ENCODE assay signal across 9 cellular contexts in genomic region chr16:89557230-89557935, GRCh38. TPM values are rescaled to one million over a fixed set of nuclear protein-coding genes. Genes with fewer than 3 reads are reported as not detected.
A peak's percentile ranks its signal among the peaks of the same experiment; 100 is the strongest.
DNase-seq lines count a peak whose midpoint lies in the region; ATAC-seq and TF ChIP-seq lines count a peak whose summit lies in the region.
"Had no signal": no experiment of that assay in that cellular context is flagged by ENCODE, and none has a peak within 500 bp of the region (broad histone marks: within the 10 kb centered on the region; RNA-seq: fewer than 3 reads in every experiment).

No MANE protein-coding gene starts in this region.

- H3K4me3 Mint-ChIP-seq in HFFc6, result peak overlapping the region; percentile 49; the same call in 1 of the 2 replicates
- H3K4me3 Mint-ChIP-seq: dendritic cell treated with granulocyte-macrophage colony-stimulating factor and Interleukin-4, amounts not matched to agents 40 ng/mL and 50 ng/mL, for 4 days had no signal

- TF ChIP-seq POLR2A in heart left ventricle (IDR thresholded peaks at IDR 0.05) (no peak), uterus (IDR thresholded peaks at IDR 0.05) (no peak)

- H3K9me3 ChIP-seq in SU-DHL-6 (ENCODE audit: insufficient read depth, low read length) (no peaks in the 10 kb centered on the region), heart left ventricle (no peaks in the 10 kb centered on the region), psoas muscle (no peaks in the 10 kb centered on the region), uterus (no peaks in the 10 kb centered on the region)

- peak overlapping the region; percentile 76 for H3K27ac Mint-ChIP-seq in HFFc6
- H3K27ac Mint-ChIP-seq: dendritic cell treated with granulocyte-macrophage colony-stimulating factor and Interleukin-4, amounts not matched to agents 40 ng/mL and 50 ng/mL, for 4 days had no signal

- H3K27ac ChIP-seq in SU-DHL-6 (ENCODE audit: low read depth, low read length) (no peak overlapping the region), heart left ventricle (peak overlapping the region in 1 of 12 donors; percentile 27), psoas muscle (peak overlapping the region; percentile 96), uterus (no peak overlapping the region)

- DNase-seq in COLO829 (ENCODE audit: low spot score) (peak; percentile 66), HFFc6 (peak; percentile 48), heart left ventricle (peak; percentile 69 to 90 (median 82)), psoas muscle (peak; percentile 85 to 92), uterus (peak; percentile 58 to 72), NCI-H2029 (lab: John Stamatoyannopoulos, UW) (no peak)
- DNase-seq in activated naive CD8-positive, alpha-beta T cell treated with anti-CD3 and anti-CD28 coated beads, Interleukin-2, amount 50 U/mL, for 16 hours (ENCODE audit: low read depth, low spot score), result peak; percentile 71

- H3K4me3 ChIP-seq in SU-DHL-6 (ENCODE audit: insufficient read depth, low read length, poor library complexity, severe bottlenecking) (no peak overlapping the region), heart left ventricle (no peak overlapping the region), psoas muscle (no peak overlapping the region), uterus (no peak overlapping the region)

- no peak overlapping the region for H2AFZ ChIP-seq in SU-DHL-6 (ENCODE audit: low read depth, low read length, severe bottlenecking)

- no peak overlapping the region for H3K4me2 ChIP-seq in SU-DHL-6 (ENCODE audit: low read depth, low read length, poor library complexity, severe bottlenecking)

- H3K36me3 Mint-ChIP-seq in HFFc6 (ENCODE audit: low read depth), result peaks cover 43% of the 10 kb centered on the region

- H3K4me1 ChIP-seq in heart left ventricle (peaks cover 8 to 32% (median 18%) of the 10 kb centered on the region in 12 donors), psoas muscle (peaks cover 21% of the 10 kb centered on the region), uterus (peaks cover 0 to 4% of the 10 kb centered on the region in 2 donors)

- H3K79me2 ChIP-seq in SU-DHL-6 (ENCODE audit: insufficient read depth, low read length), result peaks cover 19% of the 10 kb centered on the region

- no peak overlapping the region for H3K9ac ChIP-seq in SU-DHL-6 (ENCODE audit: low read length)

- H3K27me3 Mint-ChIP-seq in HFFc6 (ENCODE audit: insufficient read depth), result peaks cover 17% of the 10 kb centered on the region
- H3K27me3 Mint-ChIP-seq: dendritic cell treated with granulocyte-macrophage colony-stimulating factor and Interleukin-4, amounts not matched to agents 40 ng/mL and 50 ng/mL, for 4 days had no signal

- intact Hi-C loops in heart left ventricle (cut with DNase I) (loop anchor here in 6 of 10 donors (2.0 to 5.0 kb wide), 4 partner anchors 35 to 227 kb away; partner anchors contain the start of gene SPATA2L (in 1 of the 6)), psoas muscle (cut with DNase I) (loop anchor here (5.0 kb wide), 1 partner anchor 225 kb away; no protein-coding TSS in a partner anchor), uterus (cut with DNase I; ENCODE audit: low total_unique reads) (no loop called here)

- peak in 3 of 4 donors; percentile 38 to 44 (median 44) for ATAC-seq in heart left ventricle
- ATAC-seq in psoas muscle, result peak; percentile 36 to 40 (median 39)

- H3K36me3 ChIP-seq in SU-DHL-6 (ENCODE audit: low read length) (peaks cover 14% of the 10 kb centered on the region), heart left ventricle (peaks cover 0 to 67% (median 60%) of the 10 kb centered on the region in 9 donors), psoas muscle (ENCODE audit: insufficient read depth in 1 of 2, low read depth in 1 of 2) (peaks cover 3 to 68% of the 10 kb centered on the region in 2 donors), uterus (no peaks in the 10 kb centered on the region)

- H3K27me3 ChIP-seq in SU-DHL-6 (ENCODE audit: low read length) (no peaks in the 10 kb centered on the region), heart left ventricle (no peaks in the 10 kb centered on the region), psoas muscle (ENCODE audit: insufficient read depth in 3 of 3, low read length in 2 of 3) (no peaks in the 10 kb centered on the region), uterus (no peaks in the 10 kb centered on the region)

- no peaks in the 10 kb centered on the region for H3K9me2 ChIP-seq in SU-DHL-6 (replicated peaks; ENCODE audit: insufficient read depth, low read length)

- H4K20me1 ChIP-seq in SU-DHL-6 (ENCODE audit: low read depth, low read length), result peaks cover 11% of the 10 kb centered on the region

- peaks cover 18% of the 10 kb centered on the region for H3F3A ChIP-seq in SU-DHL-6 (ENCODE audit: insufficient read depth)

- 33 to 47% (median 36%) methylated on average over 15 to 17 of the region's 17 CpGs for WGBS in heart left ventricle, 4 donors
- WGBS in psoas muscle, 3 donors, result 42 to 50% (median 50%) methylated on average over 17 of the region's 17 CpGs

- TF ChIP-seq CTCF in HFFc6 (IDR thresholded peaks at IDR 0.05) (peak; percentile 85), SU-DHL-6 (IDR thresholded peaks at IDR 0.05; ENCODE audit: insufficient read depth, low read length, poor library complexity, severe bottlenecking) (peak; percentile 62), heart left ventricle (IDR thresholded peaks at IDR 0.05) (peak; percentile 67 to 87 (median 80)), psoas muscle (IDR thresholded peaks at IDR 0.05) (peak; percentile 75), uterus (IDR thresholded peaks at IDR 0.05) (peak; percentile 44 to 60 (median 58))

- H3K4me1 Mint-ChIP-seq in HFFc6 (ENCODE audit: low read depth), result peaks cover 31% of the 10 kb centered on the region

- peaks cover 8% of the 10 kb centered on the region for H3K9me3 Mint-ChIP-seq in HFFc6
- H3K9me3 Mint-ChIP-seq: dendritic cell treated with granulocyte-macrophage colony-stimulating factor and Interleukin-4, amounts not matched to agents 40 ng/mL and 50 ng/mL, for 4 days had no signal

RNA-seq across cellular contexts. Expression of gene RPL13, which starts 3.1 kb away (rescaled TPM):
- 1,000 to 10,000 TPM; 1,572 to 1,808 (median 1,628) TPM for total RNA-seq in HFFc6 (2021; fragmentation: NEBNext Ultra II Directional; extraction: Animal tissue kit (Norgen Biotek cat#: 25700))
- total RNA-seq in heart left ventricle, result 1,000 to 10,000 TPM in 6 of 9 donors, 100 to 1,000 TPM in 3; 701 to 3,315 (median 1,152) TPM
- 1,000 to 10,000 TPM; 2,775 to 5,500 TPM for polyA plus RNA-seq in heart left ventricle
- 1,000 to 10,000 TPM; 1,039 to 1,769 (median 1,553) TPM for total RNA-seq in psoas muscle
- 1,000 to 10,000 TPM; 2,989 to 7,334 (median 5,467) TPM for polyA plus RNA-seq in psoas muscle
- over 10,000 TPM in 1 of 4 donors, 1,000 to 10,000 TPM in 3; 2,633 to 11,472 (median 5,632) TPM for total RNA-seq in uterus

RNA-seq across cellular contexts. Expression of gene CPNE7, which starts 18.2 kb away (rescaled TPM):
- total RNA-seq in HFFc6 (2021; fragmentation: NEBNext Ultra II Directional; extraction: Animal tissue kit (Norgen Biotek cat#: 25700)), result 10 to 100 TPM; 17.6 to 22.2 (median 19.3) TPM
- under 1 TPM in 1 of 9 donors, not detected in 8; 0.20 TPM for total RNA-seq in heart left ventricle
- under 1 TPM in 1 of 2 donors, not detected in 1; 0.50 TPM for polyA plus RNA-seq in heart left ventricle
- total RNA-seq in psoas muscle, result not detected
- under 1 TPM in 2 of 3 donors, not detected in 1; 0.08 to 0.21 TPM for polyA plus RNA-seq in psoas muscle
- under 1 TPM in 2 of 4 donors, not detected in 2; 0.14 to 0.85 TPM for total RNA-seq in uterus

RNA-seq across cellular contexts. Expression of gene SPG7, which starts 49.2 kb away (rescaled TPM):
- total RNA-seq in HFFc6 (2021; fragmentation: NEBNext Ultra II Directional; extraction: Animal tissue kit (Norgen Biotek cat#: 25700)), result 10 to 100 TPM; 81.5 to 97.0 (median 89.6) TPM
- 100 to 1,000 TPM in 4 of 9 donors, 10 to 100 TPM in 5; 84.0 to 168 (median 95.9) TPM for total RNA-seq in heart left ventricle
- 100 to 1,000 TPM in 1 of 2 donors, 10 to 100 TPM in 1; 92.4 to 101 TPM for polyA plus RNA-seq in heart left ventricle
- total RNA-seq in psoas muscle, result 10 to 100 TPM; 66.8 to 92.3 (median 87.3) TPM
- polyA plus RNA-seq in psoas muscle, result 10 to 100 TPM; 57.5 to 95.3 (median 79.3) TPM
- 100 to 1,000 TPM in 3 of 4 donors, 10 to 100 TPM in 1; 66.6 to 208 (median 144) TPM for total RNA-seq in uterus

RNA-seq across cellular contexts. Expression of gene DPEP1, which starts 56.1 kb away (rescaled TPM):
- total RNA-seq in HFFc6 (2021; fragmentation: NEBNext Ultra II Directional; extraction: Animal tissue kit (Norgen Biotek cat#: 25700)), result not detected
- total RNA-seq in heart left ventricle (not detected), psoas muscle (not detected), uterus (1 to 10 TPM in 2 of 4 donors, not detected in 2; 1.0 to 5.5 TPM)
- polyA plus RNA-seq in heart left ventricle (not detected), psoas muscle (under 1 TPM in 2 of 3 donors, not detected in 1; 0.04 to 0.16 TPM)

Comparison
In these comparisons a context has a peak if more than half of its experiments do, and no peak if none do; other contexts are left out.
1. RNA of gene CPNE7, which starts 18.2 kb away (total RNA-seq): 17.6 to 22.2 TPM in HFFc6; 0.14 to 0.85 TPM in uterus, 0.20 TPM in heart left ventricle and not detected in psoas muscle; every median in the first group is over 10 times any median in the second.
2. Peak in every context shown above with its lines, with median percentiles within 50 percentile points of each other: CTCF ChIP-seq.